In the genomic region with DNA sequence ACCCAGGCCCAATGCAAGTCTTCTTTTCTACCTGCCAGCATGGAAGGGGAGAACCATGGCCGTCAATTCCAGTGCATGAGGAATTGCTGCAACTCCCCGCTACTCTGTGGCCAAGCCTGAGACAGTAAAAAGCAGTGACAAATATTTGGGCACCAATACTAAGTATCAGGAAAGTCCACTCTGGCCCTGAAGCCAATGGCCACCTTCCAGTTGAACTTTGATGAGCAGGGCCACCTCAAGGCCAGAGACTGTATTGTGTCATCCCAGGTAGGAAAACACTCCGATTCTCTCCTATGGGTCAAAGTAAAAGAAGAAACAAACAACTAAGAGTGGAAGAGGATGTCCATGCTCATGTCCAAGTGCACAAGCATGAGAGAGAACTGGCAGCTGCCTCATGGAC, we compare ENCODE assay signal across 1 cellular context.
A peak's percentile ranks its signal among the peaks of the same experiment; 100 is the strongest.
TF ChIP-seq lines count a peak whose summit lies in the region.

No MANE protein-coding gene starts in this region.

TF ChIP-seq in liver, 16 proteins besides CTCF, POLR2A, EP300 and RAD21 (continued from another document):
- TF ChIP-seq, protein P1, sequence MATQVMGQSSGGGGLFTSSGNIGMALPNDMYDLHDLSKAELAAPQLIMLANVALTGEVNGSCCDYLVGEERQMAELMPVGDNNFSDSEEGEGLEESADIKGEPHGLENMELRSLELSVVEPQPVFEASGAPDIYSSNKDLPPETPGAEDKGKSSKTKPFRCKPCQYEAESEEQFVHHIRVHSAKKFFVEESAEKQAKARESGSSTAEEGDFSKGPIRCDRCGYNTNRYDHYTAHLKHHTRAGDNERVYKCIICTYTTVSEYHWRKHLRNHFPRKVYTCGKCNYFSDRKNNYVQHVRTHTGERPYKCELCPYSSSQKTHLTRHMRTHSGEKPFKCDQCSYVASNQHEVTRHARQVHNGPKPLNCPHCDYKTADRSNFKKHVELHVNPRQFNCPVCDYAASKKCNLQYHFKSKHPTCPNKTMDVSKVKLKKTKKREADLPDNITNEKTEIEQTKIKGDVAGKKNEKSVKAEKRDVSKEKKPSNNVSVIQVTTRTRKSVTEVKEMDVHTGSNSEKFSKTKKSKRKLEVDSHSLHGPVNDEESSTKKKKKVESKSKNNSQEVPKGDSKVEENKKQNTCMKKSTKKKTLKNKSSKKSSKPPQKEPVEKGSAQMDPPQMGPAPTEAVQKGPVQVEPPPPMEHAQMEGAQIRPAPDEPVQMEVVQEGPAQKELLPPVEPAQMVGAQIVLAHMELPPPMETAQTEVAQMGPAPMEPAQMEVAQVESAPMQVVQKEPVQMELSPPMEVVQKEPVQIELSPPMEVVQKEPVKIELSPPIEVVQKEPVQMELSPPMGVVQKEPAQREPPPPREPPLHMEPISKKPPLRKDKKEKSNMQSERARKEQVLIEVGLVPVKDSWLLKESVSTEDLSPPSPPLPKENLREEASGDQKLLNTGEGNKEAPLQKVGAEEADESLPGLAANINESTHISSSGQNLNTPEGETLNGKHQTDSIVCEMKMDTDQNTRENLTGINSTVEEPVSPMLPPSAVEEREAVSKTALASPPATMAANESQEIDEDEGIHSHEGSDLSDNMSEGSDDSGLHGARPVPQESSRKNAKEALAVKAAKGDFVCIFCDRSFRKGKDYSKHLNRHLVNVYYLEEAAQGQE (IDR thresholded peaks at IDR 0.05), result peak; percentile 53
- peak; percentile 65 for TF ChIP-seq HNF4G (IDR thresholded peaks at IDR 0.05)
- TF ChIP-seq GABPA (IDR thresholded peaks at IDR 0.05 in 1 of 2, conservative IDR thresholded peaks at IDR 0.05 in 1 of 2), result no peak
- TF ChIP-seq, protein P2, sequence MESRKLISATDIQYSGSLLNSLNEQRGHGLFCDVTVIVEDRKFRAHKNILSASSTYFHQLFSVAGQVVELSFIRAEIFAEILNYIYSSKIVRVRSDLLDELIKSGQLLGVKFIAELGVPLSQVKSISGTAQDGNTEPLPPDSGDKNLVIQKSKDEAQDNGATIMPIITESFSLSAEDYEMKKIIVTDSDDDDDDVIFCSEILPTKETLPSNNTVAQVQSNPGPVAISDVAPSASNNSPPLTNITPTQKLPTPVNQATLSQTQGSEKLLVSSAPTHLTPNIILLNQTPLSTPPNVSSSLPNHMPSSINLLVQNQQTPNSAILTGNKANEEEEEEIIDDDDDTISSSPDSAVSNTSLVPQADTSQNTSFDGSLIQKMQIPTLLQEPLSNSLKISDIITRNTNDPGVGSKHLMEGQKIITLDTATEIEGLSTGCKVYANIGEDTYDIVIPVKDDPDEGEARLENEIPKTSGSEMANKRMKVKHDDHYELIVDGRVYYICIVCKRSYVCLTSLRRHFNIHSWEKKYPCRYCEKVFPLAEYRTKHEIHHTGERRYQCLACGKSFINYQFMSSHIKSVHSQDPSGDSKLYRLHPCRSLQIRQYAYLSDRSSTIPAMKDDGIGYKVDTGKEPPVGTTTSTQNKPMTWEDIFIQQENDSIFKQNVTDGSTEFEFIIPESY (IDR thresholded peaks at IDR 0.05), result peak; percentile 71
- no peak for TF ChIP-seq EGR1 (IDR thresholded peaks at IDR 0.05; ENCODE audit: low read depth in 2 of 2)
- TF ChIP-seq TAF1 (conservative IDR thresholded peaks at IDR 0.05), result no peak
- TF ChIP-seq FOXA1 (IDR thresholded peaks at IDR 0.05), result peak; percentile 33
TF ChIP-seq in liver: peak in this region for 13.
